ENCODE assay signal across 25 cellular contexts in genomic region chr2:70771446-70771845, GRCh38. TPM values are rescaled to one million over a fixed set of nuclear protein-coding genes. Genes with fewer than 3 reads are reported as not detected.
DNase-seq lines count a peak whose midpoint lies in the region; ATAC-seq lines count a peak whose summit lies in the region.
"Had no signal": no experiment of that assay in that cellular context is flagged by ENCODE, and none has a peak within 500 bp of the region (broad histone marks: within the 10 kb centered on the region; RNA-seq: fewer than 3 reads in every experiment).

No MANE protein-coding gene starts in this region.

- DNase-seq in NCI-H2171 treated with DMSO at 0.1 percent for 48 hours (lab: John Stamatoyannopoulos, UW) (no peak), HPDE6-E6E7 (ENCODE audit: extremely low spot score) (no peak), left ventricle myocardium superior (no peak)
- DNase-seq: activated naive CD8-positive, alpha-beta T cell treated with anti-CD3 and anti-CD28 coated beads, Interleukin-2, amount 10 ng/mL, durations not matched to agents 7 days and 5 days; activated T-cell treated with anti-CD3 and anti-CD28 coated beads, Interleukin-2, amount 50 U/mL, for 4 hours; Caco-2; immature natural killer cell; Kasumi-1; lower lobe of right lung; NCI-H1436; NCI-H446 treated with DMSO at 0.1 percent for 48 hours; spleen; stimulated activated naive CD4-positive, alpha-beta T cell; T-helper 9 cell; uterus had no signal

- intact Hi-C loops in left ventricle myocardium superior (cut with micrococcal nuclease): no loop called here

- ATAC-seq in GM18502 (IDR thresholded peaks at IDR 0.05; ENCODE audit: poor library complexity, unreplicated experiment) (peak; percentile 71), GM19035 (IDR thresholded peaks at IDR 0.05; ENCODE audit: unreplicated experiment) (peak; percentile 50), HG02798 (IDR thresholded peaks at IDR 0.05; ENCODE audit: poor library complexity, unreplicated experiment) (peak; percentile 79), HG03460 (IDR thresholded peaks at IDR 0.05; ENCODE audit: unreplicated experiment) (peak; percentile 60), left ventricle myocardium superior (no peak), HG03521 (IDR thresholded peaks at IDR 0.05; ENCODE audit: unreplicated experiment) (no peak)
- ATAC-seq: activated T-cell treated with anti-CD3 and anti-CD28 coated beads, Interleukin-2, amount 50 U/mL, for 4 hours; esophagus mucosa; lower lobe of right lung had no signal

RNA-seq across cellular contexts. Expression of gene ADD2, which starts 3.4 kb away (rescaled TPM):
- 1.8 TPM for total RNA-seq in left ventricle myocardium superior
- total RNA-seq: Caco-2, OCI-LY7, SJSA1 had no signal

RNA-seq across cellular contexts. Expression of gene FIGLA, which starts 19.0 kb away (rescaled TPM):
- not detected for total RNA-seq in left ventricle myocardium superior
- total RNA-seq: activated naive CD8-positive, alpha-beta T cell treated with anti-CD3 and anti-CD28 coated beads, Interleukin-2, amount 10 ng/mL, durations not matched to agents 7 days and 5 days; activated T-cell treated with anti-CD3 and anti-CD28 coated beads, Interleukin-2, amount 50 U/mL, for 4 hours; Caco-2; dermis microvascular lymphatic vessel endothelial cell; esophagus mucosa; lower lobe of right lung; OCI-LY7; progenitor cell of endocrine pancreas; SJSA1; spleen; uterus had no signal

RNA-seq across cellular contexts. Expression of gene CLEC4F, which starts 49.0 kb away (rescaled TPM):
- total RNA-seq in left ventricle myocardium superior: 0.25 TPM
- total RNA-seq: activated naive CD8-positive, alpha-beta T cell treated with anti-CD3 and anti-CD28 coated beads, Interleukin-2, amount 10 ng/mL, durations not matched to agents 7 days and 5 days; activated T-cell treated with anti-CD3 and anti-CD28 coated beads, Interleukin-2, amount 50 U/mL, for 4 hours; Caco-2; esophagus mucosa; OCI-LY7; progenitor cell of endocrine pancreas; SJSA1 had no signal

Comparison
In these comparisons a context has a peak if more than half of its experiments do, and no peak if none do; other contexts are left out.
1. ATAC-seq: peak in GM18502 (single experiment), GM19035 (single experiment), HG02798 (single experiment) and HG03460 (single experiment); none in left ventricle myocardium superior (single experiment) and HG03521 (single experiment).